24 cellular contexts compared by ENCODE assay signal in genomic region chr2:156689945-156690344, GRCh38.
"Had no signal": no experiment of that assay in that cellular context is flagged by ENCODE, and none has a peak within 500 bp of the region (broad histone marks: within the 10 kb centered on the region; RNA-seq: fewer than 3 reads in every experiment).

No MANE protein-coding gene starts in this region.

- H3K27me3 ChIP-seq: Peyer's patch, SJCRH30 had no signal

- H3K36me3 Mint-ChIP-seq: IgD-negative memory B cell had no signal

- DNase-seq: KBM-7, NCI-H1048, NCI-H1105, NCI-H1417, NCI-H1436 treated with DMSO at 0.1 percent for 48 hours, NCI-H1694 treated with DMSO at 0.1 percent for 48 hours, NCI-H1930, NCI-H2081, NCI-H2171, NCI-H226, NCI-H446, NCI-H510A, NCI-H524 treated with DMSO at 0.1 percent for 48 hours, NCI-H69, NCI-H774, PC-9, Peyer's patch, SHP77 treated with DMSO at 0.1 percent for 48 hours, SJCRH30 had no signal

- H3K27ac Mint-ChIP-seq: IgD-negative memory B cell had no signal

- H3K4me1 ChIP-seq: Peyer's patch, SJCRH30 had no signal

- FAIRE-seq: HTR-8/SVneo had no signal

- H2AFZ ChIP-seq: PC-9 had no signal

- H3K9me3 ChIP-seq: Peyer's patch, SJCRH30 had no signal

- H3K4me3 Mint-ChIP-seq: IgD-negative memory B cell had no signal

- H3K4me3 ChIP-seq: PC-9, Peyer's patch, SJCRH30 had no signal

- H3K4me2 ChIP-seq: PC-9 had no signal

- H3K27ac ChIP-seq: HL-60, PC-9, Peyer's patch, SJCRH30 had no signal

- ATAC-seq: Right ventricle myocardium inferior, SK-N-SH treated with all-trans-retinoic acid at 6 μM for 48 hours had no signal

- H3K36me3 ChIP-seq: Peyer's patch, SJCRH30 had no signal
